ENCODE assay signal across 1 cellular context in the genomic region with DNA sequence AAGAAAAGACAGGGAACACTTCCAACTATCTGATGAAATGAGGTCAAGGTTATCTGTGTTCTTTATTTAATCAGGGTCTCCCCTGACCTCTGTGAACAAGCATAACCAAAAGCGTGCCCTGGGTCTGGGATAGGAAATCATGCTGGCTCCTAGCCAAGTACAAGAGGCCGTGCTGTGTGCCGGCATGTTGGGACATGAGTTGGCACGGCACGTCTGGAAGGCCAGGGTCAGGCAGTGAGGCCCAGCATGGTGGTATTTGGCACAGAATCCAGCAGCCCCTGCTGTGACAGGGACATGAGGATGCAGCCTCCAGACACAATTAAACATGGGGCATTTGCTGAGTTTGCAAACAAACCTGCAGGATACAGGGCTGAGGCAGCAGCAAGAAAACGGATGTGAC.
A peak's percentile ranks its signal among the peaks of the same experiment; 100 is the strongest.
TF ChIP-seq lines count a peak whose summit lies in the region.

No MANE protein-coding gene starts in this region.

TF ChIP-seq in HEK293, 187 proteins besides CTCF, POLR2A, EP300 and RAD21 (continued from another document):
- TF ChIP-seq, protein P1, sequence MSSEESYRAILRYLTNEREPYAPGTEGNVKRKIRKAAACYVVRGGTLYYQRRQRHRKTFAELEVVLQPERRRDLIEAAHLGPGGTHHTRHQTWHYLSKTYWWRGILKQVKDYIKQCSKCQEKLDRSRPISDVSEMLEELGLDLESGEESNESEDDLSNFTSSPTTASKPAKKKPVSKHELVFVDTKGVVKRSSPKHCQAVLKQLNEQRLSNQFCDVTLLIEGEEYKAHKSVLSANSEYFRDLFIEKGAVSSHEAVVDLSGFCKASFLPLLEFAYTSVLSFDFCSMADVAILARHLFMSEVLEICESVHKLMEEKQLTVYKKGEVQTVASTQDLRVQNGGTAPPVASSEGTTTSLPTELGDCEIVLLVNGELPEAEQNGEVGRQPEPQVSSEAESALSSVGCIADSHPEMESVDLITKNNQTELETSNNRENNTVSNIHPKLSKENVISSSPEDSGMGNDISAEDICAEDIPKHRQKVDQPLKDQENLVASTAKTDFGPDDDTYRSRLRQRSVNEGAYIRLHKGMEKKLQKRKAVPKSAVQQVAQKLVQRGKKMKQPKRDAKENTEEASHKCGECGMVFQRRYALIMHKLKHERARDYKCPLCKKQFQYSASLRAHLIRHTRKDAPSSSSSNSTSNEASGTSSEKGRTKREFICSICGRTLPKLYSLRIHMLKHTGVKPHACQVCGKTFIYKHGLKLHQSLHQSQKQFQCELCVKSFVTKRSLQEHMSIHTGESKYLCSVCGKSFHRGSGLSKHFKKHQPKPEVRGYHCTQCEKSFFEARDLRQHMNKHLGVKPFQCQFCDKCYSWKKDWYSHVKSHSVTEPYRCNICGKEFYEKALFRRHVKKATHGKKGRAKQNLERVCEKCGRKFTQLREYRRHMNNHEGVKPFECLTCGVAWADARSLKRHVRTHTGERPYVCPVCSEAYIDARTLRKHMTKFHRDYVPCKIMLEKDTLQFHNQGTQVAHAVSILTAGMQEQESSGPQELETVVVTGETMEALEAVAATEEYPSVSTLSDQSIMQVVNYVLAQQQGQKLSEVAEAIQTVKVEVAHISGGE (tag by site-specific recombination; conservative IDR thresholded peaks at IDR 0.05; ENCODE audit: low read depth): no peak; the same call in 1 of the 2 replicates
- peak; percentile 78 for TF ChIP-seq YY2 (tag by site-specific recombination; IDR thresholded peaks at IDR 0.05)
- peak; percentile 82 for TF ChIP-seq ZBTB8A (tag by site-specific recombination; IDR thresholded peaks at IDR 0.05)
- TF ChIP-seq KLF9 (tag by site-specific recombination; IDR thresholded peaks at IDR 0.05; ENCODE audit: low read depth): no peak
- no peak for TF ChIP-seq ZNF747 (tag by site-specific recombination; IDR thresholded peaks at IDR 0.05)
- TF ChIP-seq OSR2 (tag by site-specific recombination; IDR thresholded peaks at IDR 0.05): peak; percentile 90
- no peak; the same call in 1 of the 2 replicates for TF ChIP-seq ZNF248 (tag by site-specific recombination; IDR thresholded peaks at IDR 0.05)
- TF ChIP-seq ZNF23 (tag by site-specific recombination; IDR thresholded peaks at IDR 0.05; ENCODE audit: borderline replicate concordance): no peak
- peak; percentile 19; the same call in 1 of the 2 replicates for TF ChIP-seq WT1 (tag by site-specific recombination; IDR thresholded peaks at IDR 0.05)
- TF ChIP-seq IKZF3 (tag by site-specific recombination; IDR thresholded peaks at IDR 0.05): peak; percentile 88
- TF ChIP-seq ZNF184 (tag by site-specific recombination; IDR thresholded peaks at IDR 0.05): peak; percentile 75; the same call in 1 of the 2 replicates
- no peak for TF ChIP-seq ZNF707 (tag by site-specific recombination; IDR thresholded peaks at IDR 0.05)
- TF ChIP-seq ZIC2 (tag by site-specific recombination; IDR thresholded peaks at IDR 0.05): peak; percentile 100
- TF ChIP-seq ZNF596 (tag by site-specific recombination; IDR thresholded peaks at IDR 0.05): peak; percentile 55
- TF ChIP-seq ZNF426 (tag by site-specific recombination; IDR thresholded peaks at IDR 0.05): no peak
- TF ChIP-seq OVOL3 (tag by site-specific recombination; IDR thresholded peaks at IDR 0.05): peak; percentile 62; the same call in 1 of the 2 replicates
- TF ChIP-seq ZNF621 (tag by site-specific recombination; IDR thresholded peaks at IDR 0.05): no peak
- TF ChIP-seq ZNF223 (tag by site-specific recombination; IDR thresholded peaks at IDR 0.05): no peak
- peak; percentile 85 for TF ChIP-seq ZNF501 (tag by site-specific recombination; IDR thresholded peaks at IDR 0.05)
- TF ChIP-seq, protein P2, sequence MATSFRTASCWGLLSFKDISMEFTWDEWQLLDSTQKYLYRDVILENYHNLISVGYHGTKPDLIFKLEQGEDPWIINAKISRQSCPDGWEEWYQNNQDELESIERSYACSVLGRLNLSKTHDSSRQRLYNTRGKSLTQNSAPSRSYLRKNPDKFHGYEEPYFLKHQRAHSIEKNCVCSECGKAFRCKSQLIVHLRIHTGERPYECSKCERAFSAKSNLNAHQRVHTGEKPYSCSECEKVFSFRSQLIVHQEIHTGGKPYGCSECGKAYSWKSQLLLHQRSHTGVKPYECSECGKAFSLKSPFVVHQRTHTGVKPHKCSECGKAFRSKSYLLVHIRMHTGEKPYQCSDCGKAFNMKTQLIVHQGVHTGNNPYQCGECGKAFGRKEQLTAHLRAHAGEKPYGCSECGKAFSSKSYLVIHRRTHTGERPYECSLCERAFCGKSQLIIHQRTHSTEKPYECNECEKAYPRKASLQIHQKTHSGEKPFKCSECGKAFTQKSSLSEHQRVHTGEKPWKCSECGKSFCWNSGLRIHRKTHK (tag by site-specific recombination; IDR thresholded peaks at IDR 0.05): no peak
- TF ChIP-seq ZNF211 (tag by site-specific recombination; IDR thresholded peaks at IDR 0.05; ENCODE audit: low read depth): no peak
- no peak for TF ChIP-seq ZNF146 (tag by site-specific recombination; IDR thresholded peaks at IDR 0.05)
- no peak for TF ChIP-seq ZNF514 (tag by site-specific recombination; IDR thresholded peaks at IDR 0.05)
